Comparison of ENCODE assay signal across 8 cellular contexts in the genomic region with DNA sequence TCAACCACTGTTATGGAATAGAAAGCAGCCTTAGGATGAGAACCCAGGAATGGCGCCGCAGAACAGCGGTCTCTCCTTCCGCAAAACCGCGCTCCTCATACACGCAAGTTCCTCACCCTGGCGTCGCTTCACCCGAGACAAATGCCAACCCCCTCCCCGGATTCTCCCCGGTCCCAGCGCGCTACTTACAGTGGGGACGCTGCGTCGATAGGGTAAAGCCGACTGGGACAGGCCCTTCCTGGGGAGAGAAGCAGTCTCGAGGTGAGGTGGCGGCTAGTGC. TPM values are rescaled to one million over a fixed set of nuclear protein-coding genes. Genes with fewer than 3 reads are reported as not detected.
DNase-seq lines count a peak whose midpoint lies in the region; ATAC-seq, FAIRE-seq and TF ChIP-seq lines count a peak whose summit lies in the region.

No MANE protein-coding gene starts in this region.

- 0 out of 2 replicates have a peak, but pooled peaks cover 2% of the 10 kb centered on the region for H3K9me1 ChIP-seq in IMR-90 (ENCODE audit: insufficient read depth, low read length)

- H2AK9ac ChIP-seq in IMR-90 (replicated peaks; ENCODE audit: low read depth, low read length, poor library complexity) = peak overlapping the region; percentile 95

- H3K23ac ChIP-seq in IMR-90 (ENCODE audit: low read depth, low read length) = peak overlapping the region; percentile 70

- TF ChIP-seq RAD21 in IMR-90 (IDR thresholded peaks at IDR 0.05; ENCODE audit: low read length) = no peak

- peak overlapping the region; percentile 97 for H2AFZ ChIP-seq in IMR-90 (replicated peaks; ENCODE audit: low read length, poor library complexity)

- peaks cover 9% of the 10 kb centered on the region; the same call in 1 of the 2 replicates for H4K20me1 ChIP-seq in IMR-90 (ENCODE audit: insufficient read depth, low read length)

- peak overlapping the region; percentile 30 for H4K5ac ChIP-seq in IMR-90 (ENCODE audit: low read depth, low read length)

- peak overlapping the region; percentile 91 for H3K4me2 ChIP-seq in IMR-90 (ENCODE audit: low read depth, low read length)

- no peak for FAIRE-seq in GM12891 (lab: Jason Lieb, UNC)

- peak overlapping the region; percentile 81 for H2AK5ac ChIP-seq in IMR-90 (ENCODE audit: low read depth, low read length)

- H3K36me3 ChIP-seq in IMR-90 (ENCODE audit: control insufficient read depth, insufficient read depth, low read length) = peaks cover 11% of the 10 kb centered on the region
- peaks cover 4 to 17% of the 10 kb centered on the region in 2 donors for H3K36me3 ChIP-seq in lung (ENCODE audit: control insufficient read depth in 2 of 2, insufficient read depth in 2 of 2, low read length in 2 of 2)
- H3K36me3 ChIP-seq in uterus = no peaks in the 10 kb centered on the region

- peak overlapping the region; percentile 89 for H3K9ac ChIP-seq in IMR-90 (ENCODE audit: low read depth, low read length)

- 0% methylated on average over 3 of the region's 20 CpGs; no CpG with 5 or more reads in 1 of the 2 experiments for WGBS in IMR-90 (ENCODE audit: extremely low coverage in 2 of 2, insufficient read length in 1 of 2), 2 experiments
- WGBS in lung, 2 donors = 0% methylated on average over 20 of the region's 20 CpGs

- BruUV-seq in IMR-90 (replicated peaks; lab: Mats Ljungman, UMichigan) = TSS peak; percentile 67

- peak overlapping the region; percentile 78 for H3K4ac ChIP-seq in IMR-90 (ENCODE audit: low read depth, low read length)

- dilution Hi-C loops in IMR-90 (cut with HindIII; ENCODE audit: low sequenced_read_pairs, unreplicated experiment) = no loop called here

- TF ChIP-seq POLR2A in IMR-90 (IDR thresholded peaks at IDR 0.05; ENCODE audit: low read depth, low read length) (no peak), uterus (IDR thresholded peaks at IDR 0.05) (no peak), GM12891 (IDR thresholded peaks at IDR 0.05; ENCODE audit: low read depth, low read length) (no peak)

- peak overlapping the region; percentile 97 to 99 for H3K4me3 Mint-ChIP-seq in CD14-positive monocyte

- H3K27me3 Mint-ChIP-seq in CD14-positive monocyte (ENCODE audit: low read depth in 3 of 3) = no peaks in the 10 kb centered on the region

- H3K4me1 ChIP-seq in IMR-90 (ENCODE audit: control insufficient read depth, insufficient read depth, low read length) (peaks cover 4% of the 10 kb centered on the region; the same call in 1 of the 2 replicates), lung (ENCODE audit: control insufficient read depth in 2 of 2, insufficient read depth in 2 of 2, low read length in 2 of 2) (peaks cover 12 to 15% of the 10 kb centered on the region in 2 donors), uterus (peaks cover 7 to 8% of the 10 kb centered on the region in 2 donors)

- peak overlapping the region; percentile 70 to 94 for H4K8ac ChIP-seq in IMR-90 (ENCODE audit: low read depth in 2 of 2, low read length in 2 of 2)

- DNase-seq in CD14-positive monocyte (ENCODE audit: low spot score) (peak; percentile 56), IMR-90 (no peak), cardiac fibroblast (ENCODE audit: low read depth in 2 of 2) (no peak), lung (ENCODE audit: low spot score) (no peak), uterus (no peak), omental fat pad (ENCODE audit: low spot score) (no peak), GM12891 (ENCODE audit: insufficient read length, low spot score) (no peak)

- H3K14ac ChIP-seq in IMR-90 (replicated peaks; ENCODE audit: low read depth, low read length) = peak overlapping the region; percentile 75

- peaks cover 12 to 29% of the 10 kb centered on the region in 2 experiments for H3K79me1 ChIP-seq in IMR-90 (ENCODE audit: low read depth in 1 of 2, low read length in 2 of 2)

- TF ChIP-seq CTCF in CD14-positive monocyte (IDR thresholded peaks at IDR 0.05) (no peak), IMR-90 (conservative IDR thresholded peaks at IDR 0.05; ENCODE audit: low read depth, low read length) (no peak), cardiac fibroblast (IDR thresholded peaks at IDR 0.05; ENCODE audit: low read depth, low read length) (no peak), lung (IDR thresholded peaks at IDR 0.05; ENCODE audit: control extremely low read depth, extremely low read depth) (no peak), uterus (IDR thresholded peaks at IDR 0.05) (no peak), omental fat pad (IDR thresholded peaks at IDR 0.05) (no peak)

- POLR2A ChIA-PET in IMR-90 (lab: Charles Lee; ENCODE audit: unreplicated experiment) = interaction anchor here (0.5 kb wide), 1 partner anchor 14 kb away, joined by 4 read pairs; no protein-coding TSS in a partner anchor

- peak overlapping the region; percentile 5 for H3K18ac ChIP-seq in IMR-90 (ENCODE audit: low read depth, low read length)

- intact Hi-C loops in CD14-positive monocyte (cut with micrococcal nuclease) = loop anchor here (2.0 to 5.0 kb wide), 5 partner anchors 130 to 340 kb away; a partner anchor contains a TSS
- intact Hi-C loops in IMR-90 (cut with micrococcal nuclease) = no loop called here
- intact Hi-C loops in uterus (cut with DNase I; ENCODE audit: low total_unique reads) = no loop called here

- peaks cover 0 to 1% (median 0%) of the 10 kb centered on the region in 7 donors for H3K9me3 Mint-ChIP-seq in CD14-positive monocyte

- H2BK20ac ChIP-seq in IMR-90 (ENCODE audit: low read depth, low read length) = no peak overlapping the region

- peak overlapping the region; percentile 83 for H3K27ac ChIP-seq in IMR-90 (ENCODE audit: insufficient read depth, low read length)
- peak overlapping the region; percentile 95 to 99 for H3K27ac ChIP-seq in lung (ENCODE audit: low read depth in 1 of 2, low read length in 1 of 2)
- peak overlapping the region; percentile 90 for H3K27ac ChIP-seq in uterus

- peak overlapping the region; percentile 57 for H4K91ac ChIP-seq in IMR-90 (ENCODE audit: insufficient read depth, low read depth, low read length)

- H3K9me3 ChIP-seq in IMR-90 (ENCODE audit: control insufficient read depth, insufficient read depth, low read length) (no peaks in the 10 kb centered on the region), lung (ENCODE audit: control insufficient read depth in 2 of 2, insufficient read depth in 1 of 2, low read length in 1 of 2) (no peaks in the 10 kb centered on the region), uterus (no peaks in the 10 kb centered on the region)

- H3K27me3 ChIP-seq in IMR-90 (ENCODE audit: control insufficient read depth, insufficient read depth, low read length) (no peaks in the 10 kb centered on the region), lung (ENCODE audit: control insufficient read depth, insufficient read depth) (no peaks in the 10 kb centered on the region), uterus (no peaks in the 10 kb centered on the region)

- peaks cover 36 to 44% of the 10 kb centered on the region in 2 donors for H3K36me3 Mint-ChIP-seq in CD14-positive monocyte

- in situ Hi-C loops in IMR-90 (cut with MboI; ENCODE audit: low sequenced_read_pairs) = no loop called here

- H2BK15ac ChIP-seq in IMR-90 (ENCODE audit: low read depth, low read length) = no peak overlapping the region

- H3K27ac Mint-ChIP-seq in CD14-positive monocyte = peak overlapping the region; percentile 98 to 100 (median 99)

- CTCF ChIA-PET in IMR-90 (lab: Yijun Ruan, JAX) = interaction anchor here (0.6 to 1.1 kb wide), 2 partner anchors 17 to 82 kb away, joined by 3 to 5 read pairs; no protein-coding TSS in a partner anchor

- H3K4me1 Mint-ChIP-seq in CD14-positive monocyte = peaks cover 34% of the 10 kb centered on the region

- no peak overlapping the region for H2BK120ac ChIP-seq in IMR-90 (ENCODE audit: low read depth, low read length)

- peak overlapping the region; percentile 75 for H3K56ac ChIP-seq in IMR-90 (ENCODE audit: extremely low read depth, insufficient read depth, low read length)

- H3K4me3 ChIP-seq in IMR-90 (ENCODE audit: insufficient read depth, low read depth, low read length) (peak overlapping the region; percentile 72), cardiac fibroblast (replicated peaks in 1 of 2; ENCODE audit: low read depth in 2 of 2, low read length in 2 of 2) (peak overlapping the region; percentile 94 to 98), lung (peak overlapping the region; percentile 97), uterus (peak overlapping the region; percentile 85 to 96)

- peak overlapping the region; percentile 80 for H2BK5ac ChIP-seq in IMR-90 (ENCODE audit: low read depth, low read length, poor library complexity, severe bottlenecking)

- ATAC-seq in GM21381 (IDR thresholded peaks at IDR 0.05; ENCODE audit: unreplicated experiment) (peak; percentile 7), IMR-90 (ENCODE audit: low read depth) (peak; percentile 38), lung (ENCODE audit: insufficient read depth, low FRiP score) (peak; percentile 43), omental fat pad (ENCODE audit: low FRiP score) (no peak)

TF ChIP-seq in IMR-90, 13 proteins besides CTCF, POLR2A, EP300 and RAD21 (continues in another document):
- TF ChIP-seq CEBPB (IDR thresholded peaks at IDR 0.05; ENCODE audit: low read depth, low read length) (no peak), FOS (IDR thresholded peaks at IDR 0.05; ENCODE audit: low read depth, low read length) (no peak), RFX5 (IDR thresholded peaks at IDR 0.05; ENCODE audit: low read depth, low read length) (no peak)

TF ChIP-seq in GM12891, 5 proteins besides CTCF, POLR2A, EP300 and RAD21:
- TF ChIP-seq POLR2AphosphoS5 (IDR thresholded peaks at IDR 0.05; ENCODE audit: low read depth, low read length) (no peak), SPI1 (IDR thresholded peaks at IDR 0.05; ENCODE audit: low read depth, low read length) (no peak), PAX5 (IDR thresholded peaks at IDR 0.05; ENCODE audit: insufficient read depth, low read length, severe bottlenecking) (no peak), POU2F2 (IDR thresholded peaks at IDR 0.05; ENCODE audit: low read depth, low read length) (no peak)

RNA-seq across cellular contexts. Expression of a gene that starts 0.3 kb away (rescaled TPM):
- 1,000 to 10,000 TPM; 1,271 to 1,357 TPM for polyA plus RNA-seq in CD14-positive monocyte
- total RNA-seq in IMR-90 (2012; rRNA removed) = 548 and 1,189 TPM in 2 replicates
- 606 and 701 TPM in 2 replicates for polyA plus RNA-seq in IMR-90 (2012; rRNA removed)
- 446 and 520 TPM in 2 replicates for polyA plus RNA-seq in IMR-90 (2012; cell fraction: cytosol; rRNA removed)
- 164 and 433 TPM in 2 replicates for polyA plus RNA-seq in IMR-90 (2012; cell fraction: nucleus; rRNA removed; ENCODE audit: low replicate concordance)
- total RNA-seq in lung = 1,000 to 10,000 TPM in 1 of 2 donors, 100 to 1,000 TPM in 1; 652 to 1,056 TPM
- polyA plus RNA-seq in lung = 1,000 to 10,000 TPM; 1,250 to 1,941 TPM
- 1,000 to 10,000 TPM in 3 of 4 donors, 100 to 1,000 TPM in 1; 553 to 4,902 (median 2,244) TPM for total RNA-seq in uterus
- 1,000 to 10,000 TPM; 1,397 to 1,720 (median 1,505) TPM for total RNA-seq in omental fat pad
- 3,811 TPM for polyA plus RNA-seq in GM12891 (2012; ENCODE audit: low read depth, missing spikeins)

Comparison
In these comparisons a context has a peak if more than half of its experiments do, and no peak if none do; other contexts are left out.
1. intact Hi-C loops: an anchor here in CD14-positive monocyte (2.0 to 5.0 kb wide); none called in IMR-90 and uterus.